In the genomic region with DNA sequence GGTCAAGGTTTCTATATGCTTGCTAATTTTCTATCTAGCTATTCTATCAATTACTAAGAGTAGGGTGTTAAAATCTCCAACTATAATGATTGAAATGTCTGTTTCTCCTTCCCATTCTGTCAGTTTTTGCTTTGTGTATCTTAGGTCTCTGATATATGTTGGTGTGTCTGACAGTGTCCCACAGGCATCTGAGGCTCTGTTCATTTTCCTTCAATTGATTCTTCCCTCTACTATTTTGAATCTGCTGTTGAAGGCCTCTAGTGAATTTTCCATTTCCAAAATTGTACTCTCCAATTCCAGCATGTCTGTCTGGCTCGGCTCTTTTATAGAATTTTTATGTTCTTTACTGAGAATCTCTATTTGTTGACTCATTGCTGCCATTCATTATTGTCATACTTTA, we compare ENCODE assay signal across 18 cellular contexts. TPM values are rescaled to one million over a fixed set of nuclear protein-coding genes. Genes with fewer than 3 reads are reported as not detected.
DNase-seq lines count a peak whose midpoint lies in the region; ATAC-seq and TF ChIP-seq lines count a peak whose summit lies in the region.
"Had no signal": no experiment of that assay in that cellular context is flagged by ENCODE, and none has a peak within 500 bp of the region (broad histone marks: within the 10 kb centered on the region; RNA-seq: fewer than 3 reads in every experiment).

No MANE protein-coding gene starts in this region.

- H3K27me3 Mint-ChIP-seq in CD14-positive monocyte (ENCODE audit: low read depth in 3 of 3) (no peaks in the 10 kb centered on the region), endothelial cell (ENCODE audit: unreplicated experiment) (peaks cover 4% of the 10 kb centered on the region)
- H3K27me3 Mint-ChIP-seq: CD4-positive, alpha-beta T cell; CD8-positive, alpha-beta memory T cell had no signal

- no peaks in the 10 kb centered on the region for H3K27me3 ChIP-seq in BLaER1

- H3K4me2 ChIP-seq in BLaER1, result no peak overlapping the region

- H3K27ac ChIP-seq in BLaER1 (no peak overlapping the region), HEK293 (ENCODE audit: extremely low read depth, low read depth, low read length) (no peak overlapping the region)
- H3K27ac ChIP-seq: C4-2B, GM23248 had no signal

- H3K9me3 Mint-ChIP-seq in CD14-positive monocyte (peaks cover 12 to 23% (median 14%) of the 10 kb centered on the region in 7 donors), endothelial cell (ENCODE audit: unreplicated experiment) (peaks cover 3% of the 10 kb centered on the region)

- no peaks in the 10 kb centered on the region for H3K4me1 ChIP-seq in BLaER1
- H3K4me1 ChIP-seq in HEK293 (ENCODE audit: control insufficient read depth, insufficient read depth, low read length), result no peaks in the 10 kb centered on the region

- no peak for ATAC-seq in GM21390 (IDR thresholded peaks at IDR 0.05; ENCODE audit: unreplicated experiment)
- ATAC-seq: GM12878 had no signal

- H3K36me3 Mint-ChIP-seq in CD14-positive monocyte (peaks cover 84 to 92% of the 10 kb centered on the region in 2 donors), endothelial cell (ENCODE audit: low read depth, unreplicated experiment) (peaks cover 33% of the 10 kb centered on the region)

- peak overlapping the region in 4 of 7 donors; percentile 1 to 91 (median 56) for H3K27ac Mint-ChIP-seq in CD14-positive monocyte
- no peak overlapping the region for H3K27ac Mint-ChIP-seq in endothelial cell (ENCODE audit: unreplicated experiment)
- H3K27ac Mint-ChIP-seq: CD4-positive, alpha-beta T cell; CD8-positive, alpha-beta memory T cell; HFFc6 had no signal

- intact Hi-C loops in CD14-positive monocyte (cut with micrococcal nuclease), result loop anchor here in 1 of 2 donors (2.0 kb wide), 1 partner anchor 35 kb away; the partner anchor contains the start of gene RNF130

- peaks cover 97% of the 10 kb centered on the region for H3K36me3 ChIP-seq in BLaER1
- peaks cover 8 to 25% of the 10 kb centered on the region in 2 experiments; a peak in 2 of 3 replicates for H3K36me3 ChIP-seq in HEK293 (ENCODE audit: control insufficient read depth in 2 of 2, insufficient read depth in 1 of 2, low read length in 2 of 2)

- POLR2A ChIA-PET in HEK293 (lab: Yijun Ruan, JAX), result no interaction called here

- H3K4me3 Mint-ChIP-seq in CD14-positive monocyte (no peak overlapping the region), endothelial cell (ENCODE audit: unreplicated experiment) (no peak overlapping the region)
- H3K4me3 Mint-ChIP-seq: CD4-positive, alpha-beta T cell; CD8-positive, alpha-beta memory T cell; HFFc6 had no signal

- H3K4me1 Mint-ChIP-seq in CD14-positive monocyte (peaks cover 5% of the 10 kb centered on the region), endothelial cell (ENCODE audit: unreplicated experiment) (peaks cover 14% of the 10 kb centered on the region)
- H3K4me1 Mint-ChIP-seq: CD8-positive, alpha-beta memory T cell had no signal

- DNase-seq in CD14-positive monocyte (ENCODE audit: low spot score) (no peak), endothelial cell (ENCODE audit: low spot score) (no peak), NCI-H2196 (lab: John Stamatoyannopoulos, UW; ENCODE audit: unreplicated experiment) (no peak)
- DNase-seq: CD4-positive, alpha-beta T cell; CD8-positive, alpha-beta memory T cell; DMS 273 treated with DMSO at 0.1 percent for 48 hours; DMS79; EL; GDM1; GM23248; H7; HCEC 1CT; HFFc6 had no signal

- CTCF ChIA-PET in HEK293 (lab: Yijun Ruan, JAX), result no interaction called here

- TF ChIP-seq CTCF in CD14-positive monocyte (IDR thresholded peaks at IDR 0.05), result no peak
- TF ChIP-seq CTCF in HEK293 (tag by site-specific recombination; IDR thresholded peaks at IDR 0.05), result no peak
- no peak for TF ChIP-seq CTCF in endothelial cell (IDR thresholded peaks at IDR 0.05; ENCODE audit: unreplicated experiment)

- 0 out of 2 replicates have a peak overlapping the region, but pooled peaks have one; percentile 6 for H3K4me3 ChIP-seq in BLaER1
- H3K4me3 ChIP-seq in HEK293 (ENCODE audit: low read depth, low read length), result no peak overlapping the region
- H3K4me3 ChIP-seq: GM12878, GM23248 had no signal

- H3K9me3 ChIP-seq in BLaER1 (peaks cover 79% of the 10 kb centered on the region), HEK293 (ENCODE audit: control insufficient read depth, insufficient read depth, low read depth, low read length) (no peaks in the 10 kb centered on the region)

- H3K9ac ChIP-seq in BLaER1, result no peak overlapping the region
- H3K9ac ChIP-seq: GM23248 had no signal

- H4K20me1 ChIP-seq in BLaER1, result peaks cover 5% of the 10 kb centered on the region

TF ChIP-seq in HEK293, 187 proteins besides CTCF, POLR2A, EP300 and RAD21:
- TF ChIP-seq SETDB1 (IDR thresholded peaks at IDR 0.05; ENCODE audit: insufficient read length, low read length), result peak; percentile 83
- no peak for TF ChIP-seq ZIC2 (tag by site-specific recombination; IDR thresholded peaks at IDR 0.05)

RNA-seq across cellular contexts. Expression of gene RNF130, which starts 36.0 kb away (rescaled TPM):
- 100 to 1,000 TPM; 376 to 439 TPM for polyA plus RNA-seq in CD14-positive monocyte
- 67.3 TPM for total RNA-seq in endothelial cell (ENCODE audit: unreplicated experiment)
